1 cellular context compared by ENCODE assay signal in the genomic region with DNA sequence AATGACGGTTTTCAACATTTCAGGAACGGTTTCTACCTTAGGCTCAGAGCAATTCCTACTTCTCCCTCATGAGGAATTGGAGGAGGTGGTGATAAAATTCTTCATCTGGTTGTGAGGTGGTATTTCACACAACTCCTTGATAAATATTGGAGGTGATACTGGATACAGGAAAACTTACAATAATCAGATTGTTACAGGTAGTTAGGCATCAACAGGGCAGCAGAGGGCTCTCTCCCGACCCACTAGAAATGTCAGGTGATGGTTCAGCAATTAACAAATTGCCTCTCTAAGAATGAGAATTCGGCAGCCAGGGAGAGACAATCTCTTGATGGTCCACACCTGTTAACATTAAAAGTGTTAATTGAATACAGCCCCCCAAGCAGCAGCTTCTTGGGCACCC.
TF ChIP-seq lines count a peak whose summit lies in the region.

No MANE protein-coding gene starts in this region.

TF ChIP-seq in WTC11, 78 proteins besides CTCF, POLR2A, EP300 and RAD21 (continued from another document):
- no peak for TF ChIP-seq IRF1 (CRISPR knock-in tag; IDR thresholded peaks at IDR 0.05)
- no peak for TF ChIP-seq USF1 (CRISPR knock-in tag; IDR thresholded peaks at IDR 0.05)
- no peak for TF ChIP-seq PRRX2 (CRISPR knock-in tag; IDR thresholded peaks at IDR 0.05)
- no peak for TF ChIP-seq SP1 (CRISPR knock-in tag; conservative IDR thresholded peaks at IDR 0.05)
- TF ChIP-seq PREB (CRISPR knock-in tag; IDR thresholded peaks at IDR 0.05; ENCODE audit: borderline replicate concordance) = no peak
- TF ChIP-seq, protein P1, sequence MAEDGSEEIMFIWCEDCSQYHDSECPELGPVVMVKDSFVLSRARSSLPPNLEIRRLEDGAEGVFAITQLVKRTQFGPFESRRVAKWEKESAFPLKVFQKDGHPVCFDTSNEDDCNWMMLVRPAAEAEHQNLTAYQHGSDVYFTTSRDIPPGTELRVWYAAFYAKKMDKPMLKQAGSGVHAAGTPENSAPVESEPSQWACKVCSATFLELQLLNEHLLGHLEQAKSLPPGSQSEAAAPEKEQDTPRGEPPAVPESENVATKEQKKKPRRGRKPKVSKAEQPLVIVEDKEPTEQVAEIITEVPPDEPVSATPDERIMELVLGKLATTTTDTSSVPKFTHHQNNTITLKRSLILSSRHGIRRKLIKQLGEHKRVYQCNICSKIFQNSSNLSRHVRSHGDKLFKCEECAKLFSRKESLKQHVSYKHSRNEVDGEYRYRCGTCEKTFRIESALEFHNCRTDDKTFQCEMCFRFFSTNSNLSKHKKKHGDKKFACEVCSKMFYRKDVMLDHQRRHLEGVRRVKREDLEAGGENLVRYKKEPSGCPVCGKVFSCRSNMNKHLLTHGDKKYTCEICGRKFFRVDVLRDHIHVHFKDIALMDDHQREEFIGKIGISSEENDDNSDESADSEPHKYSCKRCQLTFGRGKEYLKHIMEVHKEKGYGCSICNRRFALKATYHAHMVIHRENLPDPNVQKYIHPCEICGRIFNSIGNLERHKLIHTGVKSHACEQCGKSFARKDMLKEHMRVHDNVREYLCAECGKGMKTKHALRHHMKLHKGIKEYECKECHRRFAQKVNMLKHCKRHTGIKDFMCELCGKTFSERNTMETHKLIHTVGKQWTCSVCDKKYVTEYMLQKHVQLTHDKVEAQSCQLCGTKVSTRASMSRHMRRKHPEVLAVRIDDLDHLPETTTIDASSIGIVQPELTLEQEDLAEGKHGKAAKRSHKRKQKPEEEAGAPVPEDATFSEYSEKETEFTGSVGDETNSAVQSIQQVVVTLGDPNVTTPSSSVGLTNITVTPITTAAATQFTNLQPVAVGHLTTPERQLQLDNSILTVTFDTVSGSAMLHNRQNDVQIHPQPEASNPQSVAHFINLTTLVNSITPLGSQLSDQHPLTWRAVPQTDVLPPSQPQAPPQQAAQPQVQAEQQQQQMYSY (CRISPR knock-in tag; IDR thresholded peaks at IDR 0.05) = no peak
- no peak for TF ChIP-seq ZNF671 (CRISPR knock-in tag; IDR thresholded peaks at IDR 0.05)
